In the genomic region with DNA sequence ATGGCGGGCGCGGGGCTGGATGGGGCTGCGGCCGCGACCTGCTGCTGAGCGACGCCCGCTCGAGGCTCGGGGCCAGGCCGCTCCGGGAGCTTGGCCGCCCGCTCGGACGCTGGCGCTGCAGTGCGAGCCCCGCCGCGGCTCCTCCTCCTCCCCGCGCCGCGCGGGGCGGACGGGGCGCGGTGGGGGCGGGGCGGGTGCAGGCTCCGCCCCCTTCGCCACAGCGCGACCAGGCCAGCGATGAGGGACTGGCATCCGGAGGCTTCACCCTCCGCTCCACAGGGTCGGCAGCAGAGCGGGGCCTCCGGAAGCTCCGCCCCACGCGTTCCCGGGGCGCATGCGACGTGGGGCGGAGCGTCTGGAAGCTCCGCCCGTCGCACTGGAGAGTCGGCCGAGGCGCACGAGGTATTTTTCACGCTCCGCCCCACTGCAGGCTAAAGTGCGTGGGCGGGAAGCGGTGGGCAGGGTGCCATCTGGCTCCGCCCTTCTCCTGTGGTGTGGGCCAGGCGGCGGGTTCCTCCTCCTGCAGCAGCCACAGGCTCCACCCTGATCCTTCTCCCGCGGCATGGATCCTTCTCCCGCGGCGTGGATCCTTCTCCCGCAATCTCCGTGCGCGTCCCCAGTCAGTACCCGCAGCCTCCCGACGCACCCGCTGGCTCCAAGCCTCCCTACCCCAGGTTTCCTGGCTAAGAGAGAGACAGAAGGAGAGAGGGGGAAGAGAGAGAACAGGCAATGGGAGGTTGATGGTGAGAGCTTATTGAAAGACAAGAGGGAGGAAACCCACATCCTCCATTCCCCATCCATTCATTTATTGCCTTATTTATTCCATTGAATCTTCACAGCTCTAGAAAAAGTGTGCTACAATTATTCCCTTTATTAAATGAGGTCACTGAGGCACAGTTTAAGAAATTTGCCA, we compare ENCODE assay signal across 8 cellular contexts.
A peak's percentile ranks its signal among the peaks of the same experiment; 100 is the strongest.
DNase-seq lines count a peak whose midpoint lies in the region; ATAC-seq and TF ChIP-seq lines count a peak whose summit lies in the region.
"Not testable (repeated sequence)": the region's sequence is repeated elsewhere in the genome, so short reads cannot be mapped to it uniquely, and the experiment has no call there.

No MANE protein-coding gene starts in this region.

- TF ChIP-seq CTCF in NB4 (IDR thresholded peaks at IDR 0.05; ENCODE audit: low read depth, low read length) = not testable (repeated sequence)

- not testable (repeated sequence) for H3K27me3 Mint-ChIP-seq in activated T-helper 1 cell treated with anti-CD3 and anti-CD28 coated beads, Interleukin-12 subunit alpha, Interleukin-12 subunit beta, Interleukin-2, Interleukin-4 antibody, amounts not matched to agents 30 ng/mL and 10 ng/mL and 1 ng/mL, durations not matched to agents 14 hours and 24 hours and 36 hours (ENCODE audit: insufficient read depth)

- not testable (repeated sequence) for H3K4me1 Mint-ChIP-seq in activated T-helper 1 cell treated with anti-CD3 and anti-CD28 coated beads, Interleukin-12 subunit alpha, Interleukin-12 subunit beta, Interleukin-2, Interleukin-4 antibody, amounts not matched to agents 30 ng/mL and 10 ng/mL and 1 ng/mL, durations not matched to agents 14 hours and 24 hours and 36 hours (ENCODE audit: low read depth)

- 0 to 1% methylated on average over 17 to 78 of the region's 80 CpGs for WGBS in esophagus, 2 donors

- TF ChIP-seq POLR2A in NB4 (IDR thresholded peaks at IDR 0.05; ENCODE audit: extremely low read depth, insufficient read length) = peak; percentile 57

- H3K27ac Mint-ChIP-seq in activated T-helper 1 cell treated with anti-CD3 and anti-CD28 coated beads, Interleukin-12 subunit alpha, Interleukin-12 subunit beta, Interleukin-2, Interleukin-4 antibody, amounts not matched to agents 30 ng/mL and 10 ng/mL and 1 ng/mL, durations not matched to agents 14 hours and 24 hours and 36 hours = peak overlapping the region; percentile 71

- H3K4me2 ChIP-seq in BLaER1 = peak overlapping the region; percentile 45

- peak overlapping the region; percentile 80 for H3K9ac ChIP-seq in BLaER1

- not testable (repeated sequence) for H3K4me1 ChIP-seq in BLaER1; esophagus (ENCODE audit: control insufficient read depth in 2 of 2, insufficient read depth in 2 of 2, low read length in 1 of 2)

- DNase-seq in NB4 (ENCODE audit: low read depth) (peak; percentile 80), SIG-M5 treated with dmso at 0.1 percent for 504 hours (lab: John Stamatoyannopoulos, UW; ENCODE audit: unreplicated experiment) (peak; percentile 61), mesenteric fat pad (ENCODE audit: low spot score) (peak; percentile 94)
- peak; percentile 88 for DNase-seq in activated T-helper 1 cell treated with anti-CD3 and anti-CD28 coated beads, Interleukin-12 subunit alpha, Interleukin-12 subunit beta, Interleukin-2, Interleukin-4 antibody, amounts not matched to agents 30 ng/mL and 10 ng/mL and 1 ng/mL, durations not matched to agents 14 hours and 24 hours and 36 hours (ENCODE audit: low spot score)
- DNase-seq in stimulated activated CD4-positive, alpha-beta T cell treated with anti-CD3 and anti-CD28 coated beads, Interleukin-4, amount 100 ng/mL, for 48 hours (ENCODE audit: low read depth in 2 of 2) = peak; percentile 73 to 77

- H3K4me3 ChIP-seq in BLaER1 (peak overlapping the region; percentile 69), NB4 (ENCODE audit: low read depth, low read length) (peak overlapping the region; percentile 25), esophagus (ENCODE audit: low read depth in 1 of 2, low read length in 2 of 2) (peak overlapping the region; percentile 44 to 55)

- H3K4me3 Mint-ChIP-seq in activated T-helper 1 cell treated with anti-CD3 and anti-CD28 coated beads, Interleukin-12 subunit alpha, Interleukin-12 subunit beta, Interleukin-2, Interleukin-4 antibody, amounts not matched to agents 30 ng/mL and 10 ng/mL and 1 ng/mL, durations not matched to agents 14 hours and 24 hours and 36 hours = peak overlapping the region; percentile 82

- H3K36me3 ChIP-seq in BLaER1; esophagus (ENCODE audit: control insufficient read depth in 2 of 2, insufficient read depth in 2 of 2, low read length in 1 of 2): not testable (repeated sequence)

- H4K20me1 ChIP-seq in BLaER1 = not testable (repeated sequence)

- intact Hi-C loops in activated T-helper 1 cell treated with anti-CD3 and anti-CD28 coated beads, Interleukin-12 subunit alpha, Interleukin-12 subunit beta, Interleukin-2, Interleukin-4 antibody, amounts not matched to agents 30 ng/mL and 10 ng/mL and 1 ng/mL, durations not matched to agents 14 hours and 24 hours and 36 hours (cut with micrococcal nuclease) = not testable (repeated sequence)

- H3K9me3 Mint-ChIP-seq in activated T-helper 1 cell treated with anti-CD3 and anti-CD28 coated beads, Interleukin-12 subunit alpha, Interleukin-12 subunit beta, Interleukin-2, Interleukin-4 antibody, amounts not matched to agents 30 ng/mL and 10 ng/mL and 1 ng/mL, durations not matched to agents 14 hours and 24 hours and 36 hours = not testable (repeated sequence)

- not testable (repeated sequence) for H3K9me3 ChIP-seq in BLaER1; esophagus (ENCODE audit: control insufficient read depth in 2 of 2, insufficient read depth in 1 of 2, low read depth in 1 of 2, low read length in 1 of 2)

- H3K27me3 ChIP-seq in BLaER1; esophagus (ENCODE audit: control insufficient read depth in 1 of 2, insufficient read depth in 2 of 2, low read length in 2 of 2): not testable (repeated sequence)

- peak overlapping the region; percentile 76 for H3K27ac ChIP-seq in BLaER1
- peak overlapping the region; percentile 84 to 88 for H3K27ac ChIP-seq in esophagus (ENCODE audit: low read depth in 2 of 2, low read length in 1 of 2)

- not testable (repeated sequence) for H3K36me3 Mint-ChIP-seq in activated T-helper 1 cell treated with anti-CD3 and anti-CD28 coated beads, Interleukin-12 subunit alpha, Interleukin-12 subunit beta, Interleukin-2, Interleukin-4 antibody, amounts not matched to agents 30 ng/mL and 10 ng/mL and 1 ng/mL, durations not matched to agents 14 hours and 24 hours and 36 hours (ENCODE audit: low read depth)

- ATAC-seq in GM19463 (IDR thresholded peaks at IDR 0.05; ENCODE audit: unreplicated experiment) = peak; percentile 85

Comparison
In these comparisons a context has a peak if more than half of its experiments do, and no peak if none do; other contexts are left out.
1. Peak in every context shown above with its lines: DNase-seq, ATAC-seq, H3K4me3 ChIP-seq and H3K27ac ChIP-seq.